Comparison of ENCODE assay signal across 39 cellular contexts in genomic region chr6:10111975-10112374, GRCh38.
"Had no signal": no experiment of that assay in that cellular context is flagged by ENCODE, and none has a peak within 500 bp of the region (broad histone marks: within the 10 kb centered on the region; RNA-seq: fewer than 3 reads in every experiment).

No MANE protein-coding gene starts in this region.

- H3K36me3 Mint-ChIP-seq: activated naive CD4-positive, alpha-beta T cell treated with anti-CD3 and anti-CD28 coated beads, Interleukin-2, amount 10 ng/mL, durations not matched to agents 7 days and 5 days; activated naive CD4-positive, alpha-beta T cell treated with anti-CD3 and anti-CD28 coated beads, Interleukin-2, amount 50 U/mL, for 24 hours; activated naive CD8-positive, alpha-beta T cell; activated naive CD8-positive, alpha-beta T cell treated with anti-CD3 and anti-CD28 coated beads for 36 hours; activated naive CD8-positive, alpha-beta T cell treated with anti-CD3 and anti-CD28 coated beads, Interleukin-2, amount 10 ng/mL, durations not matched to agents 7 days and 5 days; brain had no signal

- H3K36me3 ChIP-seq: adrenal gland, ascending aorta, brain microvascular endothelial cell, breast epithelium, cardiac muscle cell had no signal

- ATAC-seq: activated naive CD4-positive, alpha-beta T cell treated with anti-CD3 and anti-CD28 coated beads, Interleukin-2, amount 50 U/mL, for 72 hours; activated naive CD8-positive, alpha-beta T cell treated with anti-CD3 and anti-CD28 coated beads, Interleukin-2, amount 50 U/mL, for 24 hours; activated T-cell treated with anti-CD3 and anti-CD28 coated beads, Interleukin-2, amount 50 U/mL, for 4 hours; activated T-cell treated with anti-CD3 and anti-CD28 coated beads, Interleukin-2, amount 50 U/mL, for 72 hours; activated T-helper 17 cell treated with anti-CD3 and anti-CD28 coated beads, Interleukin-2, amount 50 U/mL, for 72 hours; body of pancreas had no signal

- H3K27me3 ChIP-seq: ascending aorta, body of pancreas, brain microvascular endothelial cell, breast epithelium, cardiac muscle cell had no signal

- H3K27ac Mint-ChIP-seq: activated naive CD4-positive, alpha-beta T cell treated with anti-CD3 and anti-CD28 coated beads for 36 hours; activated naive CD4-positive, alpha-beta T cell treated with anti-CD3 and anti-CD28 coated beads, Interleukin-2, amount 10 ng/mL, durations not matched to agents 7 days and 5 days; activated naive CD4-positive, alpha-beta T cell treated with anti-CD3 and anti-CD28 coated beads, Interleukin-2, amount 50 U/mL, for 24 hours; activated naive CD4-positive, alpha-beta T cell treated with anti-CD3 and anti-CD28 coated beads, Interleukin-2, amount 50 U/mL, for 72 hours; activated naive CD8-positive, alpha-beta T cell; activated naive CD8-positive, alpha-beta T cell treated with anti-CD3 and anti-CD28 coated beads for 36 hours; activated naive CD8-positive, alpha-beta T cell treated with anti-CD3 and anti-CD28 coated beads, Interleukin-2, amount 10 ng/mL, durations not matched to agents 7 days and 5 days; activated naive CD8-positive, alpha-beta T cell treated with anti-CD3 and anti-CD28 coated beads, Interleukin-2, amount 50 U/mL, for 24 hours; activated T-cell treated with anti-CD3 and anti-CD28 coated beads, Interleukin-2, amount 50 U/mL, for 24 hours; activated T-cell treated with anti-CD3 and anti-CD28 coated beads, Interleukin-2, amount 50 U/mL, for 72 hours; activated T-helper 1 cell treated with anti-CD3 and anti-CD28 coated beads, Interleukin-12 subunit alpha, Interleukin-12 subunit beta, Interleukin-2, Interleukin-4 antibody, amounts not matched to agents 30 ng/mL and 10 ng/mL and 1 ng/mL, durations not matched to agents 14 hours and 24 hours and 36 hours; activated T-helper 17 cell treated with anti-CD3 and anti-CD28 coated beads, Interleukin-2, amount 50 U/mL, for 72 hours; activated T-helper 2 cell treated with anti-CD3 and anti-CD28 coated beads, Interferon-gamma antibody, Interleukin-2, Interleukin-4, amounts not matched to agents 10 μg/mL and 5 μg/mL and 100 μg/mL, durations not matched to agents 14 hours and 24 hours and 36 hours; brain had no signal

- H3K9me3 Mint-ChIP-seq: activated naive CD4-positive, alpha-beta T cell treated with anti-CD3 and anti-CD28 coated beads for 36 hours; activated naive CD4-positive, alpha-beta T cell treated with anti-CD3 and anti-CD28 coated beads, Interleukin-2, amount 10 ng/mL, durations not matched to agents 7 days and 5 days; activated naive CD4-positive, alpha-beta T cell treated with anti-CD3 and anti-CD28 coated beads, Interleukin-2, amount 50 U/mL, for 24 hours; activated naive CD8-positive, alpha-beta T cell treated with anti-CD3 and anti-CD28 coated beads, Interleukin-2, amount 10 ng/mL, durations not matched to agents 7 days and 5 days; activated naive CD8-positive, alpha-beta T cell treated with anti-CD3 and anti-CD28 coated beads, Interleukin-2, amount 50 U/mL, for 24 hours; activated T-cell treated with anti-CD3 and anti-CD28 coated beads, Interleukin-2, amount 50 U/mL, for 24 hours; activated T-cell treated with anti-CD3 and anti-CD28 coated beads, Interleukin-2, amount 50 U/mL, for 72 hours; activated T-helper 1 cell treated with anti-CD3 and anti-CD28 coated beads, Interleukin-12 subunit alpha, Interleukin-12 subunit beta, Interleukin-2, Interleukin-4 antibody, amounts not matched to agents 30 ng/mL and 10 ng/mL and 1 ng/mL, durations not matched to agents 14 hours and 24 hours and 36 hours; activated T-helper 2 cell treated with anti-CD3 and anti-CD28 coated beads, Interferon-gamma antibody, Interleukin-2, Interleukin-4, amounts not matched to agents 10 μg/mL and 5 μg/mL and 100 μg/mL, durations not matched to agents 14 hours and 24 hours and 36 hours had no signal

- DNase-seq: activated effector memory CD4-positive, alpha-beta T cell treated with anti-CD3 and anti-CD28 coated beads, Interleukin-2, amount 50 U/mL, for 16 hours; activated effector memory CD4-positive, alpha-beta T cell treated with Interleukin-2 at 50 U/mL for 16 hours; activated gamma-delta T cell; activated gamma-delta T cell treated with Interleukin-2 at 50 U/mL for 16 hours; activated naive CD4-positive, alpha-beta T cell; activated naive CD4-positive, alpha-beta T cell treated with anti-CD3 and anti-CD28 coated beads for 36 hours; activated naive CD4-positive, alpha-beta T cell treated with anti-CD3 and anti-CD28 coated beads, Interleukin-2, amount 10 ng/mL, durations not matched to agents 7 days and 5 days; activated naive CD4-positive, alpha-beta T cell treated with anti-CD3 and anti-CD28 coated beads, Interleukin-2, amount 50 U/mL, for 16 hours; activated naive CD4-positive, alpha-beta T cell treated with Interleukin-2 at 50 U/mL for 16 hours; activated naive CD8-positive, alpha-beta T cell treated with anti-CD3 and anti-CD28 coated beads for 36 hours; activated naive CD8-positive, alpha-beta T cell treated with anti-CD3 and anti-CD28 coated beads, Interleukin-2, amount 10 ng/mL, durations not matched to agents 7 days and 5 days; activated naive CD8-positive, alpha-beta T cell treated with anti-CD3 and anti-CD28 coated beads, Interleukin-2, amount 50 U/mL, for 24 hours; activated T-cell treated with anti-CD3 and anti-CD28 coated beads, Interleukin-2, amount 50 U/mL, for 24 hours; activated T-cell treated with anti-CD3 and anti-CD28 coated beads, Interleukin-2, amount 50 U/mL, for 4 hours; activated T-cell treated with anti-CD3 and anti-CD28 coated beads, Interleukin-2, amount 50 U/mL, for 48 hours; activated T-cell treated with anti-CD3 and anti-CD28 coated beads, Interleukin-2, amount 50 U/mL, for 72 hours; adrenal gland; amniotic stem cell; amygdala; anterior cingulate cortex; aorta; body of pancreas; brain microvascular endothelial cell; caudate nucleus; central memory CD4-positive, alpha-beta T cell; cerebellar nuclear complex had no signal

- H3K4me1 Mint-ChIP-seq: activated naive CD4-positive, alpha-beta T cell treated with anti-CD3 and anti-CD28 coated beads, Interleukin-2, amount 10 ng/mL, durations not matched to agents 7 days and 5 days; activated naive CD4-positive, alpha-beta T cell treated with anti-CD3 and anti-CD28 coated beads, Interleukin-2, amount 50 U/mL, for 24 hours; activated naive CD8-positive, alpha-beta T cell treated with anti-CD3 and anti-CD28 coated beads for 36 hours; activated naive CD8-positive, alpha-beta T cell treated with anti-CD3 and anti-CD28 coated beads, Interleukin-2, amount 10 ng/mL, durations not matched to agents 7 days and 5 days; activated naive CD8-positive, alpha-beta T cell treated with anti-CD3 and anti-CD28 coated beads, Interleukin-2, amount 50 U/mL, for 24 hours; activated T-helper 17 cell treated with anti-CD3 and anti-CD28 coated beads, Interleukin-2, amount 50 U/mL, for 72 hours; central memory CD8-positive, alpha-beta T cell had no signal

- H3K4me1 ChIP-seq: adrenal gland, ascending aorta, body of pancreas, breast epithelium had no signal

- H3K27me3 Mint-ChIP-seq: central memory CD8-positive, alpha-beta T cell had no signal

- H3K27ac ChIP-seq: adrenal gland, ascending aorta, body of pancreas, brain microvascular endothelial cell, breast epithelium, cardiac muscle cell had no signal

- H3K4me3 ChIP-seq: adrenal gland, ascending aorta, body of pancreas, breast epithelium, cardiac muscle cell had no signal

- H3K9me3 ChIP-seq: adrenal gland, ascending aorta, body of pancreas, breast epithelium had no signal

- FAIRE-seq: astrocyte, colon had no signal

- H3K4me3 Mint-ChIP-seq: activated naive CD4-positive, alpha-beta T cell treated with anti-CD3 and anti-CD28 coated beads for 36 hours; activated naive CD4-positive, alpha-beta T cell treated with anti-CD3 and anti-CD28 coated beads, Interleukin-2, amount 10 ng/mL, durations not matched to agents 7 days and 5 days; activated naive CD4-positive, alpha-beta T cell treated with anti-CD3 and anti-CD28 coated beads, Interleukin-2, amount 50 U/mL, for 24 hours; activated naive CD8-positive, alpha-beta T cell; activated naive CD8-positive, alpha-beta T cell treated with anti-CD3 and anti-CD28 coated beads for 36 hours; activated naive CD8-positive, alpha-beta T cell treated with anti-CD3 and anti-CD28 coated beads, Interleukin-2, amount 10 ng/mL, durations not matched to agents 7 days and 5 days; activated naive CD8-positive, alpha-beta T cell treated with anti-CD3 and anti-CD28 coated beads, Interleukin-2, amount 50 U/mL, for 24 hours; activated T-cell treated with anti-CD3 and anti-CD28 coated beads, Interleukin-2, amount 50 U/mL, for 24 hours; activated T-cell treated with anti-CD3 and anti-CD28 coated beads, Interleukin-2, amount 50 U/mL, for 4 hours; activated T-cell treated with anti-CD3 and anti-CD28 coated beads, Interleukin-2, amount 50 U/mL, for 72 hours; activated T-helper 1 cell treated with anti-CD3 and anti-CD28 coated beads, Interleukin-12 subunit alpha, Interleukin-12 subunit beta, Interleukin-2, Interleukin-4 antibody, amounts not matched to agents 30 ng/mL and 10 ng/mL and 1 ng/mL, durations not matched to agents 14 hours and 24 hours and 36 hours; activated T-helper 17 cell treated with anti-CD3 and anti-CD28 coated beads, Interleukin-2, amount 50 U/mL, for 72 hours; brain; central memory CD8-positive, alpha-beta T cell had no signal
